Comparison of ENCODE assay signal across 19 cellular contexts in genomic region chr15:81856627-81857026, GRCh38.
A peak's percentile ranks its signal among the peaks of the same experiment; 100 is the strongest.
DNase-seq lines count a peak whose midpoint lies in the region; ATAC-seq, FAIRE-seq and TF ChIP-seq lines count a peak whose summit lies in the region.
"Had no signal": no experiment of that assay in that cellular context is flagged by ENCODE, and none has a peak within 500 bp of the region (broad histone marks: within the 10 kb centered on the region; RNA-seq: fewer than 3 reads in every experiment).

No MANE protein-coding gene starts in this region.

- no peak overlapping the region for H3K4me3 ChIP-seq in LNCaP clone FGC (ENCODE audit: low read depth, low read length)
- no peak overlapping the region for H3K4me3 ChIP-seq in esophagus muscularis mucosa
- no peak overlapping the region for H3K4me3 ChIP-seq in kidney (ENCODE audit: low read length in 2 of 2)
- H3K4me3 ChIP-seq in coronary artery, result no peak overlapping the region
- H3K4me3 ChIP-seq: GM23248 had no signal

- intact Hi-C loops in esophagus muscularis mucosa (cut with DNase I) (no loop called here), kidney (cut with DNase I) (no loop called here)

- H3K9ac ChIP-seq in kidney (ENCODE audit: low read length in 2 of 2), result no peak overlapping the region
- H3K9ac ChIP-seq: GM23248 had no signal

- ATAC-seq in GM21447 (IDR thresholded peaks at IDR 0.05; ENCODE audit: unreplicated experiment), result no peak
- ATAC-seq: CD8-positive, alpha-beta T cell had no signal

- DNase-seq in DMS53 (lab: John Stamatoyannopoulos, UW), result peak; percentile 5
- peak; percentile 79 for DNase-seq in LNCaP clone FGC (ENCODE audit: low read depth)
- peak; percentile 19 for DNase-seq in esophagus muscularis mucosa (ENCODE audit: extremely low spot score)
- no peak for DNase-seq in kidney
- no peak for DNase-seq in coronary artery (ENCODE audit: low spot score)
- DNase-seq: C1 segment of cervical spinal cord; Caco-2; CD4-positive, CD25-positive, alpha-beta regulatory T cell; CD8-positive, alpha-beta T cell; DMS153; DMS79 treated with DMSO at 0.1 percent for 48 hours; GF-D8; GM23248; H7; HCEC 1CT had no signal

- TF ChIP-seq POLR2A in esophagus muscularis mucosa (IDR thresholded peaks at IDR 0.05; ENCODE audit: low read depth), result no peak

- TF ChIP-seq EP300 in esophagus muscularis mucosa (IDR thresholded peaks at IDR 0.05), result no peak

- no peak overlapping the region for H3K27ac ChIP-seq in esophagus muscularis mucosa (replicated peaks in 1 of 4)
- no peak overlapping the region for H3K27ac ChIP-seq in kidney (ENCODE audit: low read depth in 2 of 2, low read length in 2 of 2)
- H3K27ac ChIP-seq in coronary artery, result no peak overlapping the region
- H3K27ac ChIP-seq: GM23248 had no signal

- no peak for TF ChIP-seq CTCF in LNCaP clone FGC (IDR thresholded peaks at IDR 0.05; ENCODE audit: control insufficient read depth, extremely low read depth, insufficient read depth)
- TF ChIP-seq CTCF in esophagus muscularis mucosa (IDR thresholded peaks at IDR 0.05), result no peak
- TF ChIP-seq CTCF in kidney (IDR thresholded peaks at IDR 0.05; ENCODE audit: borderline replicate concordance, extremely low read depth, insufficient read depth), result no peak
- no peak for TF ChIP-seq CTCF in coronary artery (IDR thresholded peaks at IDR 0.05)

- H3K36me3 ChIP-seq in esophagus muscularis mucosa (no peaks in the 10 kb centered on the region), kidney (ENCODE audit: control insufficient read depth in 1 of 2, insufficient read depth in 2 of 2, low read length in 2 of 2) (no peaks in the 10 kb centered on the region)

- H3K9me3 ChIP-seq in esophagus muscularis mucosa (no peaks in the 10 kb centered on the region), kidney (ENCODE audit: control insufficient read depth in 1 of 2, low read length in 2 of 2) (no peaks in the 10 kb centered on the region)
- H3K9me3 ChIP-seq: Caco-2 had no signal

- no peaks in the 10 kb centered on the region for H3K27me3 ChIP-seq in esophagus muscularis mucosa

- no peak for FAIRE-seq in kidney (lab: Jason Lieb, UNC)
- FAIRE-seq: GM12891, GM18507, H1 had no signal

- H3K4me1 ChIP-seq in esophagus muscularis mucosa (no peaks in the 10 kb centered on the region), kidney (ENCODE audit: control insufficient read depth in 1 of 2, insufficient read depth in 1 of 2, low read depth in 1 of 2, low read length in 2 of 2) (no peaks in the 10 kb centered on the region)
- H3K4me1 ChIP-seq: Caco-2 had no signal

Comparison
In these comparisons a context has a peak if more than half of its experiments do, and no peak if none do; other contexts are left out.
1. DNase-seq: peak in DMS53 (single experiment), LNCaP clone FGC (single experiment) and esophagus muscularis mucosa (single experiment); none in kidney (single experiment) and coronary artery (single experiment).